1 cellular context compared by ENCODE assay signal in genomic region chr2:217833439-217833838, GRCh38.
TF ChIP-seq lines count a peak whose summit lies in the region.

No MANE protein-coding gene starts in this region.

TF ChIP-seq in H1, 55 proteins besides CTCF, POLR2A, EP300 and RAD21 (continued from another document):
- TF ChIP-seq CHD7 (IDR thresholded peaks at IDR 0.05; ENCODE audit: insufficient replicate concordance, low read length) (no peak), CREB1 (IDR thresholded peaks at IDR 0.05) (no peak)
TF ChIP-seq in H1: peak in this region for 0.
